22 cellular contexts compared by ENCODE assay signal in the genomic region with DNA sequence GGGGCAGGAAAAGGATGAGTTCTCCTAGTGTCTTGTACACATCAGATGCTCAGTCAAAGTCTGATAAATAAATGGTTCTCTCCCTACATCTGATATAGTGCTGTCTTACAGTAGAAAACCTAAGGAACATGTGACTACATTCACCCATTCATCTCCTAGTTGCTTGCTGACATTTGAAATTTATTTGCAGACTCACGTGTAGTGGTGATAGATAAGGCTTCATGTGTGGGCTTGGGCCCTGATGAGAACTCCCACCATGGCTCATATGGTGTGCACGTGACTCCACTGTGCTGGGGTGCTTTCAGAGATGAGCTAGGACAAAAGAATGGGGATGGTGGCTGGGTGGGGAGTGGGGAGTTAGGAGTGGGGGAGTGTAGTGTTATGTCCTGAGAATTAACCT.
DNase-seq lines count a peak whose midpoint lies in the region; ATAC-seq and TF ChIP-seq lines count a peak whose summit lies in the region.
"Had no signal": no experiment of that assay in that cellular context is flagged by ENCODE, and none has a peak within 500 bp of the region (broad histone marks: within the 10 kb centered on the region; RNA-seq: fewer than 3 reads in every experiment).

No MANE protein-coding gene starts in this region.

- DNase-seq in activated CD4-positive, alpha-beta memory T cell treated with anti-CD3 and anti-CD28 coated beads for 36 hours: no peak
- DNase-seq in activated CD4-positive, alpha-beta memory T cell treated with anti-CD3 and anti-CD28 coated beads, Interleukin-2, amount 10 ng/mL, durations not matched to agents 7 days and 5 days: no peak
- DNase-seq in CD4-positive, alpha-beta memory T cell: no peak
- no peak for DNase-seq in DMS79 treated with DMSO at 0.1 percent for 48 hours (lab: John Stamatoyannopoulos, UW)
- no peak for DNase-seq in occipital lobe (lab: John Stamatoyannopoulos, UW)
- DNase-seq: AML-193, DMS153, GF-D8, GM23248, HCEC 1CT, Kasumi-1, NCI-H1105, NCI-H2081 treated with DMSO at 0.1 percent for 48 hours, NCI-H446 treated with DMSO at 0.1 percent for 48 hours, NCI-H69 had no signal

- H3K27ac Mint-ChIP-seq in activated CD4-positive, alpha-beta memory T cell treated with anti-CD3 and anti-CD28 coated beads for 36 hours: peak overlapping the region; percentile 35
- H3K27ac Mint-ChIP-seq in activated CD4-positive, alpha-beta memory T cell treated with anti-CD3 and anti-CD28 coated beads, Interleukin-2, amount 10 ng/mL, durations not matched to agents 7 days and 5 days: no peak overlapping the region
- peak overlapping the region in 6 of 7 donors; percentile 55 to 85 (median 62) for H3K27ac Mint-ChIP-seq in CD4-positive, alpha-beta memory T cell
- H3K27ac Mint-ChIP-seq in activated T-helper 17 cell treated with anti-CD3 and anti-CD28 coated beads, Interleukin-2, amount 50 U/mL, for 72 hours: peak overlapping the region; percentile 67
- peak overlapping the region in 2 of 3 experiments; percentile 19 to 57 for H3K27ac Mint-ChIP-seq in nephron

- ATAC-seq in activated T-helper 17 cell treated with anti-CD3 and anti-CD28 coated beads, Interleukin-2, amount 50 U/mL, for 72 hours (replicated peaks): no peak
- no peak for ATAC-seq in GM18858 (IDR thresholded peaks at IDR 0.05; ENCODE audit: unreplicated experiment)
- ATAC-seq: Panc1 had no signal

- intact Hi-C loops in activated CD4-positive, alpha-beta memory T cell treated with anti-CD3 and anti-CD28 coated beads for 36 hours (cut with micrococcal nuclease): no loop called here
- intact Hi-C loops in CD4-positive, alpha-beta memory T cell (cut with micrococcal nuclease): no loop called here

- H3K27me3 ChIP-seq in CD4-positive, alpha-beta memory T cell (ENCODE audit: insufficient read depth, low read length): no peaks in the 10 kb centered on the region

- H3K36me3 ChIP-seq in CD4-positive, alpha-beta memory T cell (ENCODE audit: insufficient read depth, low read length): no peaks in the 10 kb centered on the region

- POLR2A ChIA-PET in activated CD4-positive, alpha-beta memory T cell treated with anti-CD3 and anti-CD28 coated beads for 36 hours (lab: Charles Lee): no interaction called here
- POLR2A ChIA-PET in activated CD4-positive, alpha-beta memory T cell treated with anti-CD3 and anti-CD28 coated beads, Interleukin-2, amount 10 ng/mL, durations not matched to agents 7 days and 5 days (lab: Charles Lee): no interaction called here
- POLR2A ChIA-PET in CD4-positive, alpha-beta memory T cell (lab: Charles Lee; ENCODE audit: partially characterized antibody): no interaction called here

- H3K9me3 Mint-ChIP-seq in activated CD4-positive, alpha-beta memory T cell treated with anti-CD3 and anti-CD28 coated beads for 36 hours: peaks cover 14% of the 10 kb centered on the region
- H3K9me3 Mint-ChIP-seq in activated CD4-positive, alpha-beta memory T cell treated with anti-CD3 and anti-CD28 coated beads, Interleukin-2, amount 10 ng/mL, durations not matched to agents 7 days and 5 days: peaks cover 1% of the 10 kb centered on the region
- peaks cover 0 to 20% (median 12%) of the 10 kb centered on the region in 8 donors for H3K9me3 Mint-ChIP-seq in CD4-positive, alpha-beta memory T cell
- H3K9me3 Mint-ChIP-seq in activated T-helper 17 cell treated with anti-CD3 and anti-CD28 coated beads, Interleukin-2, amount 50 U/mL, for 72 hours: no peaks in the 10 kb centered on the region
- H3K9me3 Mint-ChIP-seq in nephron: peaks cover 18% of the 10 kb centered on the region

- H3K4me1 Mint-ChIP-seq in activated CD4-positive, alpha-beta memory T cell treated with anti-CD3 and anti-CD28 coated beads for 36 hours (ENCODE audit: low read depth): peaks cover 24% of the 10 kb centered on the region
- peaks cover 7% of the 10 kb centered on the region for H3K4me1 Mint-ChIP-seq in activated CD4-positive, alpha-beta memory T cell treated with anti-CD3 and anti-CD28 coated beads, Interleukin-2, amount 10 ng/mL, durations not matched to agents 7 days and 5 days
- peaks cover 13 to 24% (median 18%) of the 10 kb centered on the region in 4 donors for H3K4me1 Mint-ChIP-seq in CD4-positive, alpha-beta memory T cell
- peaks cover 20% of the 10 kb centered on the region for H3K4me1 Mint-ChIP-seq in activated T-helper 17 cell treated with anti-CD3 and anti-CD28 coated beads, Interleukin-2, amount 50 U/mL, for 72 hours
- peaks cover 27% of the 10 kb centered on the region for H3K4me1 Mint-ChIP-seq in nephron

- H3K9me3 ChIP-seq in CD4-positive, alpha-beta memory T cell (ENCODE audit: control insufficient read depth in 1 of 2, low read length in 2 of 2): no peaks in the 10 kb centered on the region

- H3K36me3 Mint-ChIP-seq in activated CD4-positive, alpha-beta memory T cell treated with anti-CD3 and anti-CD28 coated beads for 36 hours: no peaks in the 10 kb centered on the region
- no peaks in the 10 kb centered on the region for H3K36me3 Mint-ChIP-seq in activated CD4-positive, alpha-beta memory T cell treated with anti-CD3 and anti-CD28 coated beads, Interleukin-2, amount 10 ng/mL, durations not matched to agents 7 days and 5 days (ENCODE audit: low read depth)
- H3K36me3 Mint-ChIP-seq in CD4-positive, alpha-beta memory T cell: no peaks in the 10 kb centered on the region
- H3K36me3 Mint-ChIP-seq in activated T-helper 17 cell treated with anti-CD3 and anti-CD28 coated beads, Interleukin-2, amount 50 U/mL, for 72 hours (ENCODE audit: low read depth): no peaks in the 10 kb centered on the region
- peaks cover 2% of the 10 kb centered on the region for H3K36me3 Mint-ChIP-seq in nephron (ENCODE audit: low read depth)
- H3K36me3 Mint-ChIP-seq: IgD-negative memory B cell had no signal

- H3K4me3 Mint-ChIP-seq in activated CD4-positive, alpha-beta memory T cell treated with anti-CD3 and anti-CD28 coated beads for 36 hours: no peak overlapping the region
- H3K4me3 Mint-ChIP-seq in activated CD4-positive, alpha-beta memory T cell treated with anti-CD3 and anti-CD28 coated beads, Interleukin-2, amount 10 ng/mL, durations not matched to agents 7 days and 5 days: no peak overlapping the region
- H3K4me3 Mint-ChIP-seq in CD4-positive, alpha-beta memory T cell: peak overlapping the region in 2 of 8 donors; percentile 9 to 36
- no peak overlapping the region for H3K4me3 Mint-ChIP-seq in activated T-helper 17 cell treated with anti-CD3 and anti-CD28 coated beads, Interleukin-2, amount 50 U/mL, for 72 hours
- no peak overlapping the region for H3K4me3 Mint-ChIP-seq in nephron
- H3K4me3 Mint-ChIP-seq: IgD-negative memory B cell had no signal

- no peaks in the 10 kb centered on the region for H3K27me3 Mint-ChIP-seq in activated CD4-positive, alpha-beta memory T cell treated with anti-CD3 and anti-CD28 coated beads for 36 hours
- peaks cover 3% of the 10 kb centered on the region for H3K27me3 Mint-ChIP-seq in activated CD4-positive, alpha-beta memory T cell treated with anti-CD3 and anti-CD28 coated beads, Interleukin-2, amount 10 ng/mL, durations not matched to agents 7 days and 5 days
- no peaks in the 10 kb centered on the region for H3K27me3 Mint-ChIP-seq in CD4-positive, alpha-beta memory T cell
- H3K27me3 Mint-ChIP-seq in activated T-helper 17 cell treated with anti-CD3 and anti-CD28 coated beads, Interleukin-2, amount 50 U/mL, for 72 hours: no peaks in the 10 kb centered on the region
- H3K27me3 Mint-ChIP-seq in nephron (ENCODE audit: low read depth): peaks cover 4% of the 10 kb centered on the region

- H3K27ac ChIP-seq in CD4-positive, alpha-beta memory T cell (ENCODE audit: low read depth, low read length): no peak overlapping the region
- H3K27ac ChIP-seq: 22Rv1, C4-2B, GM23248 had no signal

- CTCF ChIA-PET in activated CD4-positive, alpha-beta memory T cell treated with anti-CD3 and anti-CD28 coated beads for 36 hours (lab: Charles Lee): interaction anchor here (1.4 kb wide), 1 partner anchor 274 kb away, joined by 3 read pairs; no protein-coding TSS in a partner anchor
- CTCF ChIA-PET in activated CD4-positive, alpha-beta memory T cell treated with anti-CD3 and anti-CD28 coated beads, Interleukin-2, amount 10 ng/mL, durations not matched to agents 7 days and 5 days (lab: Charles Lee): no interaction called here
- CTCF ChIA-PET in CD4-positive, alpha-beta memory T cell (lab: Charles Lee; ENCODE audit: partially characterized antibody): no interaction called here

- peaks cover 21% of the 10 kb centered on the region for H3K4me1 ChIP-seq in CD4-positive, alpha-beta memory T cell (ENCODE audit: insufficient read depth, low read length)

- no peak for TF ChIP-seq CTCF in nephron (IDR thresholded peaks at IDR 0.05; ENCODE audit: unreplicated experiment in 3 of 3)

- no peak overlapping the region for H3K4me3 ChIP-seq in CD4-positive, alpha-beta memory T cell (ENCODE audit: low read length in 2 of 2)
- H3K4me3 ChIP-seq: GM23248 had no signal
